Comparison of ENCODE assay signal across 14 cellular contexts in genomic region chr10:116737582-116738358, GRCh38. TPM values are rescaled to one million over a fixed set of nuclear protein-coding genes. Genes with fewer than 3 reads are reported as not detected.
A peak's percentile ranks its signal among the peaks of the same experiment; 100 is the strongest.
DNase-seq lines count a peak whose midpoint lies in the region; ATAC-seq and TF ChIP-seq lines count a peak whose summit lies in the region.
"Had no signal": no experiment of that assay in that cellular context is flagged by ENCODE, and none has a peak within 500 bp of the region (broad histone marks: within the 10 kb centered on the region; RNA-seq: fewer than 3 reads in every experiment).

No MANE protein-coding gene starts in this region.

- H4K20me1 ChIP-seq in PC-9 (ENCODE audit: insufficient read depth): no peaks in the 10 kb centered on the region

- no peaks in the 10 kb centered on the region for H3K4me1 ChIP-seq in PC-9 (replicated peaks; ENCODE audit: insufficient read depth)

- H3K4me3 ChIP-seq in BJ (ENCODE audit: low read depth, low read length): no peak overlapping the region
- no peak overlapping the region for H3K4me3 ChIP-seq in PC-9
- H3K4me3 ChIP-seq in epithelial cell of proximal tubule (ENCODE audit: low read depth, low read length): no peak overlapping the region

- H3K36me3 ChIP-seq in BJ (ENCODE audit: control insufficient read depth, insufficient read depth, low read length) (no peaks in the 10 kb centered on the region), PC-9 (ENCODE audit: low read depth) (no peaks in the 10 kb centered on the region)

- TF ChIP-seq CTCF in BJ (IDR thresholded peaks at IDR 0.05; ENCODE audit: insufficient read depth, low read depth, low read length) (peak; percentile 60), PC-9 (conservative IDR thresholded peaks at IDR 0.05) (peak; percentile 36; the same call in 1 of the 2 replicates), epithelial cell of proximal tubule (conservative IDR thresholded peaks at IDR 0.05; ENCODE audit: low read depth, low read length) (peak; percentile 56)

- no peaks in the 10 kb centered on the region for H3F3A ChIP-seq in PC-9 (ENCODE audit: insufficient read depth, low read depth)

- no peak overlapping the region for H3K4me2 ChIP-seq in PC-9

- no peaks in the 10 kb centered on the region for H3K9me2 ChIP-seq in PC-9 (ENCODE audit: insufficient read depth)

- BruUV-seq in PC-9 (replicated peaks; lab: Mats Ljungman, UMichigan): no TSS peak

- no peak overlapping the region for H3K27ac ChIP-seq in PC-9

- no peaks in the 10 kb centered on the region for H3K9me3 ChIP-seq in PC-9 (ENCODE audit: insufficient read depth, low read depth)

- H3K27me3 ChIP-seq in BJ (ENCODE audit: control insufficient read depth, insufficient read depth, low read length) (no peaks in the 10 kb centered on the region), PC-9 (ENCODE audit: insufficient read depth, low read depth) (no peaks in the 10 kb centered on the region)

- CTCF ChIA-PET in BJ (lab: Yijun Ruan, JAX) (interaction anchor here (0.6 to 1.4 kb wide), 3 partner anchors 13 to 49 kb away, joined by 3 to 6 read pairs (median 3); no protein-coding TSS in a partner anchor), PC-9 (lab: Charles Lee) (no interaction called here)

- ATAC-seq in HG03135 (IDR thresholded peaks at IDR 0.05; ENCODE audit: unreplicated experiment): no peak
- no peak for ATAC-seq in HG02885 (IDR thresholded peaks at IDR 0.05; ENCODE audit: poor library complexity, unreplicated experiment)
- ATAC-seq: left ventricle myocardium superior, right cardiac atrium had no signal

- DNase-seq in BJ (ENCODE audit: low read depth) (no peak), PC-9 (no peak), epithelial cell of proximal tubule (ENCODE audit: low read depth) (no peak), nucleus accumbens (lab: John Stamatoyannopoulos, UW) (peak in 39 of 56 donors; percentile 7 to 61 (median 29)), NCI-H748 treated with DMSO at 0.1 percent for 48 hours (lab: John Stamatoyannopoulos, UW) (no peak)
- no peak for DNase-seq in stimulated activated CD8-positive, alpha-beta memory T cell treated with anti-CD3 and anti-CD28 coated beads, Interleukin-4, amount 100 ng/mL, for 48 hours
- DNase-seq: activated CD4-positive, alpha-beta T cell treated with anti-CD3 and anti-CD28 coated beads, Interleukin-2, amount 10 ng/mL, durations not matched to agents 7 days and 5 days; erythroblast; left ventricle myocardium superior; NCI-H2171; right cardiac atrium; Right ventricle myocardium superior had no signal

- intact Hi-C loops in PC-9 (cut with micrococcal nuclease; ENCODE audit: unreplicated experiment): no loop called here

- no peak overlapping the region for H2AFZ ChIP-seq in PC-9

- no peaks in the 10 kb centered on the region for H3K79me2 ChIP-seq in PC-9 (ENCODE audit: low read depth)

- POLR2A ChIA-PET in BJ (lab: Charles Lee) (no interaction called here), PC-9 (lab: Charles Lee; ENCODE audit: unreplicated experiment) (no interaction called here)

RNA-seq across cellular contexts. Expression of gene HSPA12A, which starts 4.6 kb away (rescaled TPM):
- 7.0 and 7.9 TPM in 2 replicates for polyA plus RNA-seq in BJ (2011; rRNA removed)
- 7.6 and 9.0 TPM in 2 replicates for polyA minus RNA-seq in BJ (2011; rRNA and poly(A)+ RNA removed)
- 11.3 and 12.1 TPM in 2 replicates for total RNA-seq in PC-9 (2021)
- total RNA-seq in epithelial cell of proximal tubule: 8.9 and 13.0 TPM in 2 replicates

Comparison
In these comparisons a context has a peak if more than half of its experiments do, and no peak if none do; other contexts are left out.
1. DNase-seq: peak in nucleus accumbens (39 of 56); none in BJ (single experiment), PC-9 (0 of 2), epithelial cell of proximal tubule (single experiment), NCI-H748 treated with DMSO at 0.1 percent for 48 hours (single experiment) and stimulated activated CD8-positive, alpha-beta memory T cell treated with anti-CD3 and anti-CD28 coated beads, Interleukin-4, amount 100 ng/mL, for 48 hours (single experiment).
2. Peak in every context shown above with its lines, with median percentiles within 50 percentile points of each other: CTCF ChIP-seq.